Comparison of ENCODE assay signal across 2 cellular contexts in the genomic region with DNA sequence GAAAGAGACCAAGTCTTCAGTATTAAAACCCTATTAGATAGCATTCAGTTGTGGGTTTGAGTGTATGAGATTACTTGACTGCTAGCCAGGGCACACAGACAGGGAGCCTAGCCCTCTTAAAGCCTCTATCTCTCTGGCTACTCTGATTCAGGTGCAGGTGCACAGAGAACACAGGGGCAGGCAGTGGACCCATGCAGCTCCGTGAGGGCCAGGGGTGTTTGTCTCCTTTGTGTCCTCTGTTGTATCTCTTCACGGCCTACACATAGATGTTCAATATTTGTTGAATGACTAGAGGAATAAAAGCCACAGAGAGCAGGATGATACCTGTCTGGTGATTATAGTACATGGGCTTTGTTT.
A peak's percentile ranks its signal among the peaks of the same experiment; 100 is the strongest.
TF ChIP-seq lines count a peak whose summit lies in the region.

No MANE protein-coding gene starts in this region.

TF ChIP-seq in K562, 482 proteins besides CTCF, POLR2A, EP300 and RAD21:
- TF ChIP-seq MAFF (IDR thresholded peaks at IDR 0.05; ENCODE audit: low read length): no peak
- peak; percentile 24; the same call in 1 of the 2 replicates for TF ChIP-seq BHLHE40 (IDR thresholded peaks at IDR 0.05; ENCODE audit: low read length)
- TF ChIP-seq, protein P1, sequence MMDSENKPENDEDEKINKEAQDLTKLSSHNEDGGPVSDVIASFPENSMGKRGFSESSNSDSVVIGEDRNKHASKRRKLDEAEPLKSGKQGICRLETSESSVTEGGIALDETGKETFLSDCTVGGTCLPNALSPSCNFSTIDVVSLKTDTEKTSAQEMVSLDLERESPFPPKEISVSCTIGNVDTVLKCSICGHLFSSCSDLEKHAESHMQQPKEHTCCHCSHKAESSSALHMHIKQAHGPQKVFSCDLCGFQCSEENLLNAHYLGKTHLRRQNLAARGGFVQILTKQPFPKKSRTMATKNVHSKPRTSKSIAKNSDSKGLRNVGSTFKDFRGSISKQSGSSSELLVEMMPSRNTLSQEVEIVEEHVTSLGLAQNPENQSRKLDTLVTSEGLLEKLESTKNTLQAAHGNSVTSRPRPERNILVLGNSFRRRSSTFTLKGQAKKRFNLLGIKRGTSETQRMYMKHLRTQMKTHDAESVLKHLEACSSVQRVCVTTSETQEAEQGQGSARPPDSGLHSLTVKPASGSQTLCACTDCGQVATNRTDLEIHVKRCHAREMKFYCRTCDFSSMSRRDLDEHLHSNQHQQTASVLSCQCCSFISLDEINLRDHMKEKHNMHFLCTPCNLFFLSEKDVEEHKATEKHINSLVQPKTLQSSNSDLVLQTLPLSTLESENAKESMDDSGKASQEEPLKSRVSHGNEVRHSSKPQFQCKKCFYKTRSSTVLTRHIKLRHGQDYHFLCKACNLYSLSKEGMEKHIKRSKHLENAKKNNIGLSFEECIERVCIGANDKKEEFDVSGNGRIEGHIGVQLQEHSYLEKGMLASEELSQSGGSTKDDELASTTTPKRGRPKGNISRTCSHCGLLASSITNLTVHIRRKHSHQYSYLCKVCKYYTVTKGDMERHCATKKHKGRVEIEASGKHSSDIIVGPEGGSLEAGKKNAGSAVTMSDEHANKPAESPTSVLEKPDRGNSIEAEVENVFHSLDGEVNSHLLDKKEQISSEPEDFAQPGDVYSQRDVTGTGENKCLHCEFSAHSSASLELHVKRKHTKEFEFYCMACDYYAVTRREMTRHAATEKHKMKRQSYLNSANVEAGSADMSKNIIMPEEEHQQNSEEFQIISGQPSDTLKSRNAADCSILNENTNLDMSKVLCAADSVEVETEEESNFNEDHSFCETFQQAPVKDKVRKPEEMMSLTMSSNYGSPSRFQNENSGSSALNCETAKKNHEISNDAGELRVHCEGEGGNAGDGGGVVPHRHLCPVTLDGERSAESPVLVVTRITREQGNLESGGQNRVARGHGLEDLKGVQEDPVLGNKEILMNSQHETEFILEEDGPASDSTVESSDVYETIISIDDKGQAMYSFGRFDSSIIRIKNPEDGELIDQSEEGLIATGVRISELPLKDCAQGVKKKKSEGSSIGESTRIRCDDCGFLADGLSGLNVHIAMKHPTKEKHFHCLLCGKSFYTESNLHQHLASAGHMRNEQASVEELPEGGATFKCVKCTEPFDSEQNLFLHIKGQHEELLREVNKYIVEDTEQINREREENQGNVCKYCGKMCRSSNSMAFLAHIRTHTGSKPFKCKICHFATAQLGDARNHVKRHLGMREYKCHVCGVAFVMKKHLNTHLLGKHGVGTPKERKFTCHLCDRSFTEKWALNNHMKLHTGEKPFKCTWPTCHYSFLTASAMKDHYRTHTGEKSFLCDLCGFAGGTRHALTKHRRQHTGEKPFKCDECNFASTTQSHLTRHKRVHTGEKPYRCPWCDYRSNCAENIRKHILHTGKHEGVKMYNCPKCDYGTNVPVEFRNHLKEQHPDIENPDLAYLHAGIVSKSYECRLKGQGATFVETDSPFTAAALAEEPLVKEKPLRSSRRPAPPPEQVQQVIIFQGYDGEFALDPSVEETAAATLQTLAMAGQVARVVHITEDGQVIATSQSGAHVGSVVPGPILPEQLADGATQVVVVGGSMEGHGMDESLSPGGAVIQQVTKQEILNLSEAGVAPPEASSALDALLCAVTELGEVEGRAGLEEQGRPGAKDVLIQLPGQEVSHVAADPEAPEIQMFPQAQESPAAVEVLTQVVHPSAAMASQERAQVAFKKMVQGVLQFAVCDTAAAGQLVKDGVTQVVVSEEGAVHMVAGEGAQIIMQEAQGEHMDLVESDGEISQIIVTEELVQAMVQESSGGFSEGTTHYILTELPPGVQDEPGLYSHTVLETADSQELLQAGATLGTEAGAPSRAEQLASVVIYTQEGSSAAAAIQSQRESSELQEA (IDR thresholded peaks at IDR 0.05; ENCODE audit: low read depth): no peak
- TF ChIP-seq BACH1 (tag; IDR thresholded peaks at IDR 0.05): no peak
- 0 out of 2 replicates have a peak, but pooled peaks have one; percentile 23 for TF ChIP-seq ETV5 (CRISPR knock-in tag; IDR thresholded peaks at IDR 0.05; ENCODE audit: low read depth)
- 0 out of 2 replicates have a peak, but pooled peaks have one; percentile 3 for TF ChIP-seq POLR2G (IDR thresholded peaks at IDR 0.05; ENCODE audit: low read depth, low read length)
- no peak for TF ChIP-seq SIX5 (IDR thresholded peaks at IDR 0.05; ENCODE audit: borderline replicate concordance in 1 of 2, insufficient read depth in 1 of 2, low read depth in 1 of 2, low read length in 2 of 2)
- 0 out of 2 replicates have a peak, but pooled peaks have one; percentile 57 for TF ChIP-seq CCAR2 (IDR thresholded peaks at IDR 0.05; ENCODE audit: low read depth, low read length)
- TF ChIP-seq ETS2 (tag; IDR thresholded peaks at IDR 0.05; ENCODE audit: borderline replicate concordance, poor library complexity, severe bottlenecking): no peak
- TF ChIP-seq WHSC1 (IDR thresholded peaks at IDR 0.05; ENCODE audit: low read length): peak; percentile 41
- 0 out of 2 replicates have a peak, but pooled peaks have one; percentile 65 for TF ChIP-seq OTX1 (CRISPR knock-in tag; IDR thresholded peaks at IDR 0.05)
- TF ChIP-seq ZNF830 (CRISPR knock-in tag; IDR thresholded peaks at IDR 0.05): 0 out of 2 replicates have a peak, but pooled peaks have one; percentile 70
- TF ChIP-seq XRCC3 (IDR thresholded peaks at IDR 0.05): no peak
- TF ChIP-seq, protein P2, sequence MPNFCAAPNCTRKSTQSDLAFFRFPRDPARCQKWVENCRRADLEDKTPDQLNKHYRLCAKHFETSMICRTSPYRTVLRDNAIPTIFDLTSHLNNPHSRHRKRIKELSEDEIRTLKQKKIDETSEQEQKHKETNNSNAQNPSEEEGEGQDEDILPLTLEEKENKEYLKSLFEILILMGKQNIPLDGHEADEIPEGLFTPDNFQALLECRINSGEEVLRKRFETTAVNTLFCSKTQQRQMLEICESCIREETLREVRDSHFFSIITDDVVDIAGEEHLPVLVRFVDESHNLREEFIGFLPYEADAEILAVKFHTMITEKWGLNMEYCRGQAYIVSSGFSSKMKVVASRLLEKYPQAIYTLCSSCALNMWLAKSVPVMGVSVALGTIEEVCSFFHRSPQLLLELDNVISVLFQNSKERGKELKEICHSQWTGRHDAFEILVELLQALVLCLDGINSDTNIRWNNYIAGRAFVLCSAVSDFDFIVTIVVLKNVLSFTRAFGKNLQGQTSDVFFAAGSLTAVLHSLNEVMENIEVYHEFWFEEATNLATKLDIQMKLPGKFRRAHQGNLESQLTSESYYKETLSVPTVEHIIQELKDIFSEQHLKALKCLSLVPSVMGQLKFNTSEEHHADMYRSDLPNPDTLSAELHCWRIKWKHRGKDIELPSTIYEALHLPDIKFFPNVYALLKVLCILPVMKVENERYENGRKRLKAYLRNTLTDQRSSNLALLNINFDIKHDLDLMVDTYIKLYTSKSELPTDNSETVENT (CRISPR knock-in tag; IDR thresholded peaks at IDR 0.05): peak; percentile 28; the same call in 1 of the 2 replicates
- TF ChIP-seq, protein P3, sequence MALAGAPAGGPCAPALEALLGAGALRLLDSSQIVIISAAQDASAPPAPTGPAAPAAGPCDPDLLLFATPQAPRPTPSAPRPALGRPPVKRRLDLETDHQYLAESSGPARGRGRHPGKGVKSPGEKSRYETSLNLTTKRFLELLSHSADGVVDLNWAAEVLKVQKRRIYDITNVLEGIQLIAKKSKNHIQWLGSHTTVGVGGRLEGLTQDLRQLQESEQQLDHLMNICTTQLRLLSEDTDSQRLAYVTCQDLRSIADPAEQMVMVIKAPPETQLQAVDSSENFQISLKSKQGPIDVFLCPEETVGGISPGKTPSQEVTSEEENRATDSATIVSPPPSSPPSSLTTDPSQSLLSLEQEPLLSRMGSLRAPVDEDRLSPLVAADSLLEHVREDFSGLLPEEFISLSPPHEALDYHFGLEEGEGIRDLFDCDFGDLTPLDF (CRISPR knock-in tag; IDR thresholded peaks at IDR 0.05): peak; percentile 9; the same call in 1 of the 2 replicates

TF ChIP-seq in HEK293T, 16 proteins besides CTCF, POLR2A, EP300 and RAD21:
- TF ChIP-seq ZNF384 (IDR thresholded peaks at IDR 0.05) (no peak), ELF4 (IDR thresholded peaks at IDR 0.05) (no peak), SUZ12 (IDR thresholded peaks at IDR 0.05) (no peak), NFRKB (IDR thresholded peaks at IDR 0.05) (no peak), FOXK2 (IDR thresholded peaks at IDR 0.05) (no peak), TARDBP (IDR thresholded peaks at IDR 0.05) (no peak)
